In genomic region chr2:159615187-159615935, GRCh38 we compare ENCODE assay signal across 8 cellular contexts. TPM values are rescaled to one million over a fixed set of nuclear protein-coding genes. Genes with fewer than 3 reads are reported as not detected.
DNase-seq lines count a peak whose midpoint lies in the region; ATAC-seq and TF ChIP-seq lines count a peak whose summit lies in the region.

No MANE protein-coding gene starts in this region.

- no peak for TF ChIP-seq CTCF in GM13977 (IDR thresholded peaks at IDR 0.05; ENCODE audit: extremely low read depth, insufficient read depth, missing control alignments)
- TF ChIP-seq CTCF in ascending aorta (IDR thresholded peaks at IDR 0.05), result no peak
- TF ChIP-seq CTCF in right atrium auricular region (IDR thresholded peaks at IDR 0.05), result no peak

- in situ Hi-C loops in GM13977 (cut with MboI; ENCODE audit: low pct_unique_long_range_greater_than_20kb, low sequenced_read_pairs, unreplicated experiment), result no loop called here

- H3K9me3 ChIP-seq in ascending aorta (no peaks in the 10 kb centered on the region), right atrium auricular region (no peaks in the 10 kb centered on the region)

- DNase-seq in GM13977 (ENCODE audit: low spot score) (peak; percentile 63), NCI-H1436 (lab: John Stamatoyannopoulos, UW) (peak; percentile 81), SW 1271 (lab: John Stamatoyannopoulos, UW) (peak; percentile 69 to 83), ascending aorta (ENCODE audit: low spot score in 2 of 2) (peak; percentile 52 to 90), right atrium auricular region (ENCODE audit: low spot score) (peak; percentile 90), posterior cingulate gyrus (peak; percentile 67 to 96 (median 78)), NK-92 (lab: John Stamatoyannopoulos, UW; ENCODE audit: unreplicated experiment) (no peak)

- peak; percentile 72 for ATAC-seq in HG02759 (IDR thresholded peaks at IDR 0.05; ENCODE audit: unreplicated experiment)

- peaks cover 2 to 15% of the 10 kb centered on the region in 2 donors for H3K4me1 ChIP-seq in ascending aorta
- peaks cover 0 to 31% of the 10 kb centered on the region in 2 donors for H3K4me1 ChIP-seq in right atrium auricular region

- no peaks in the 10 kb centered on the region for H3K36me3 ChIP-seq in ascending aorta
- no peaks in the 10 kb centered on the region for H3K36me3 ChIP-seq in right atrium auricular region

- H3K27me3 ChIP-seq in ascending aorta (no peaks in the 10 kb centered on the region), right atrium auricular region (no peaks in the 10 kb centered on the region)

- peak overlapping the region; percentile 77 to 81 for H3K4me3 ChIP-seq in ascending aorta
- H3K4me3 ChIP-seq in right atrium auricular region, result peak overlapping the region; percentile 58 to 88

- peak overlapping the region; percentile 94 to 97 for H3K27ac ChIP-seq in ascending aorta
- H3K27ac ChIP-seq in right atrium auricular region, result peak overlapping the region; percentile 90 to 99

- intact Hi-C loops in ascending aorta (cut with DNase I), result loop anchor here (1.0 to 10.0 kb wide), 7 partner anchors 97 to 879 kb away; partner anchors contain the start of genes CD302, MARCHF7, RBMS1 and TANC1
- intact Hi-C loops in posterior cingulate gyrus (cut with DNase I), result loop anchor here (2.0 to 10.0 kb wide), 3 partner anchors 97 to 331 kb away; partner anchors contain the start of genes MARCHF7 and WDSUB1

RNA-seq across cellular contexts. Expression of gene BAZ2B, which starts 1.0 kb away (rescaled TPM):
- total RNA-seq in ascending aorta (30.8 TPM), right atrium auricular region (10 to 100 TPM; 40.2 to 47.1 TPM)
